Comparison of ENCODE assay signal across 14 cellular contexts in genomic region chr6:149855741-149856140, GRCh38. TPM values are rescaled to one million over a fixed set of nuclear protein-coding genes. Genes with fewer than 3 reads are reported as not detected.
DNase-seq lines count a peak whose midpoint lies in the region; TF ChIP-seq lines count a peak whose summit lies in the region.
"Had no signal": no experiment of that assay in that cellular context is flagged by ENCODE, and none has a peak within 500 bp of the region (broad histone marks: within the 10 kb centered on the region; RNA-seq: fewer than 3 reads in every experiment).

No MANE protein-coding gene starts in this region.

- H3K4me3 ChIP-seq in WI38 (ENCODE audit: low read depth, low read length) (peak overlapping the region; percentile 60), fibroblast of the aortic adventitia (ENCODE audit: low read depth, low read length) (peak overlapping the region; percentile 51), smooth muscle cell (peak overlapping the region; percentile 27)
- H3K4me3 ChIP-seq: left ventricle myocardium inferior, thyroid gland had no signal

- TF ChIP-seq CTCF in WI38 (IDR thresholded peaks at IDR 0.05; ENCODE audit: low read depth, low read length) (no peak), fibroblast of the aortic adventitia (IDR thresholded peaks at IDR 0.05; ENCODE audit: insufficient read depth, low read length) (no peak), smooth muscle cell (IDR thresholded peaks at IDR 0.05; ENCODE audit: borderline replicate concordance, insufficient read depth, poor library complexity, severe bottlenecking) (no peak)

- DNase-seq in DMS53 (lab: John Stamatoyannopoulos, UW) (peak; percentile 60), DMS53 treated with DMSO at 0.1 percent for 48 hours (lab: John Stamatoyannopoulos, UW; ENCODE audit: unreplicated experiment) (no peak), fibroblast of the aortic adventitia (ENCODE audit: low read depth) (no peak), smooth muscle cell (lab: John Stamatoyannopoulos, UW; ENCODE audit: unreplicated experiment) (no peak), NCI-H2081 treated with DMSO at 0.1 percent for 48 hours (lab: John Stamatoyannopoulos, UW) (no peak), NCI-H446 (lab: John Stamatoyannopoulos, UW) (no peak)
- no peak for DNase-seq in activated T-cell treated with anti-CD3 and anti-CD28 coated beads, Interleukin-2, amount 50 U/mL, for 1 hour
- DNase-seq: 8988T, activated T-cell treated with anti-CD3 and anti-CD28 coated beads for 4 hours, left ventricle myocardium inferior, thyroid gland had no signal

- H3K9me3 ChIP-seq in smooth muscle cell (replicated peaks; ENCODE audit: low read depth): no peaks in the 10 kb centered on the region
- H3K9me3 ChIP-seq: left ventricle myocardium inferior, thyroid gland had no signal

- no peaks in the 10 kb centered on the region for H3K27me3 ChIP-seq in smooth muscle cell (ENCODE audit: low read depth)
- H3K27me3 ChIP-seq: thyroid gland had no signal

- peaks cover 28% of the 10 kb centered on the region for H3F3A ChIP-seq in smooth muscle cell (ENCODE audit: low read depth)

- no peaks in the 10 kb centered on the region for H3K36me3 ChIP-seq in smooth muscle cell (ENCODE audit: low read depth)
- H3K36me3 ChIP-seq: left ventricle myocardium inferior, thyroid gland had no signal

- H3K79me2 ChIP-seq in smooth muscle cell (ENCODE audit: low read depth): peaks cover 53% of the 10 kb centered on the region

- peak overlapping the region; percentile 87 for H3K9ac ChIP-seq in smooth muscle cell (ENCODE audit: low read depth)

- H2AFZ ChIP-seq in smooth muscle cell (ENCODE audit: low read depth): no peak overlapping the region

- H4K20me1 ChIP-seq in smooth muscle cell (ENCODE audit: low read depth): peaks cover 9% of the 10 kb centered on the region

- peak overlapping the region; percentile 97 for H3K27ac ChIP-seq in smooth muscle cell (ENCODE audit: low read depth)
- H3K27ac ChIP-seq: left ventricle myocardium inferior had no signal

- WGBS in smooth muscle cell (ENCODE audit: low lambda C conversion rate): 9% methylated on average over 2 of the region's 2 CpGs

- peak overlapping the region; percentile 81 for H3K4me2 ChIP-seq in smooth muscle cell

- peaks cover 24% of the 10 kb centered on the region for H3K4me1 ChIP-seq in smooth muscle cell (ENCODE audit: low read depth)

RNA-seq across cellular contexts. Expression of gene LRP11, which starts 8.4 kb away (rescaled TPM):
- total RNA-seq in fibroblast of the aortic adventitia (ENCODE audit: low replicate concordance) (20.0 and 74.1 TPM in 2 replicates), smooth muscle cell (69.5 and 85.5 TPM in 2 replicates)
- 62.0 and 75.3 TPM in 2 replicates for polyA plus RNA-seq in smooth muscle cell

RNA-seq across cellular contexts. Expression of gene RAET1E, which starts 42.2 kb away (rescaled TPM):
- total RNA-seq in fibroblast of the aortic adventitia (ENCODE audit: low replicate concordance): 0.63 TPM in 1 of 2 replicates, not detected in the other
- total RNA-seq in smooth muscle cell: not detected in 2 replicates
- polyA plus RNA-seq in smooth muscle cell: not detected in 2 replicates
- total RNA-seq: neural crest cell had no signal
- polyA plus RNA-seq: IgD-negative memory B cell had no signal
